19 cellular contexts compared by ENCODE assay signal in genomic region chrX:135263376-135263775, GRCh38. TPM values are rescaled to one million over a fixed set of nuclear protein-coding genes. Genes with fewer than 3 reads are reported as not detected.
"Had no signal": no experiment of that assay in that cellular context is flagged by ENCODE, and none has a peak within 500 bp of the region (broad histone marks: within the 10 kb centered on the region; RNA-seq: fewer than 3 reads in every experiment).

No MANE protein-coding gene starts in this region.

RNA-seq across cellular contexts. Expression of gene ETDA, which starts 11.5 kb away (rescaled TPM):
- total RNA-seq: activated naive CD4-positive, alpha-beta T cell treated with anti-CD3 and anti-CD28 coated beads for 36 hours; activated naive CD4-positive, alpha-beta T cell treated with anti-CD3 and anti-CD28 coated beads, Interleukin-2, amount 50 U/mL, for 72 hours; activated naive CD8-positive, alpha-beta T cell treated with anti-CD3 and anti-CD28 coated beads for 36 hours; activated naive CD8-positive, alpha-beta T cell treated with anti-CD3 and anti-CD28 coated beads, Interleukin-2, amount 10 ng/mL, durations not matched to agents 7 days and 5 days; activated T-cell treated with anti-CD3 and anti-CD28 coated beads, Interleukin-2, amount 50 U/mL, for 4 hours; activated T-cell treated with anti-CD3 and anti-CD28 coated beads, Interleukin-2, amount 50 U/mL, for 72 hours; activated T-helper 1 cell treated with anti-CD3 and anti-CD28 coated beads, Interleukin-12 subunit alpha, Interleukin-12 subunit beta, Interleukin-2, Interleukin-4 antibody, amounts not matched to agents 30 ng/mL and 10 ng/mL and 1 ng/mL, durations not matched to agents 14 hours and 24 hours and 36 hours; activated T-helper 17 cell treated with anti-CD3 and anti-CD28 coated beads, Interleukin-2, amount 50 U/mL, for 72 hours; activated T-helper 2 cell treated with anti-CD3 and anti-CD28 coated beads, Interferon-gamma antibody, Interleukin-2, Interleukin-4, amounts not matched to agents 10 μg/mL and 5 μg/mL and 100 μg/mL, durations not matched to agents 14 hours and 24 hours and 36 hours; adrenal gland; aorta; ascending aorta; astrocyte; body of pancreas; breast epithelium; bronchial epithelial cell; cardiac muscle cell; cardiac septum; cerebellum had no signal

RNA-seq across cellular contexts. Expression of gene ETDC, which starts 45.9 kb away (rescaled TPM):
- total RNA-seq: activated naive CD4-positive, alpha-beta T cell treated with anti-CD3 and anti-CD28 coated beads for 36 hours; activated naive CD4-positive, alpha-beta T cell treated with anti-CD3 and anti-CD28 coated beads, Interleukin-2, amount 50 U/mL, for 72 hours; activated naive CD8-positive, alpha-beta T cell treated with anti-CD3 and anti-CD28 coated beads for 36 hours; activated naive CD8-positive, alpha-beta T cell treated with anti-CD3 and anti-CD28 coated beads, Interleukin-2, amount 10 ng/mL, durations not matched to agents 7 days and 5 days; activated T-cell treated with anti-CD3 and anti-CD28 coated beads, Interleukin-2, amount 50 U/mL, for 4 hours; activated T-cell treated with anti-CD3 and anti-CD28 coated beads, Interleukin-2, amount 50 U/mL, for 72 hours; activated T-helper 1 cell treated with anti-CD3 and anti-CD28 coated beads, Interleukin-12 subunit alpha, Interleukin-12 subunit beta, Interleukin-2, Interleukin-4 antibody, amounts not matched to agents 30 ng/mL and 10 ng/mL and 1 ng/mL, durations not matched to agents 14 hours and 24 hours and 36 hours; activated T-helper 17 cell treated with anti-CD3 and anti-CD28 coated beads, Interleukin-2, amount 50 U/mL, for 72 hours; activated T-helper 2 cell treated with anti-CD3 and anti-CD28 coated beads, Interferon-gamma antibody, Interleukin-2, Interleukin-4, amounts not matched to agents 10 μg/mL and 5 μg/mL and 100 μg/mL, durations not matched to agents 14 hours and 24 hours and 36 hours; adrenal gland; aorta; ascending aorta; astrocyte; body of pancreas; breast epithelium; bronchial epithelial cell; cardiac muscle cell; cardiac septum; cerebellum had no signal
